34 cellular contexts compared by ENCODE assay signal in genomic region chr6:62903263-62903662, GRCh38.
"Had no signal": no experiment of that assay in that cellular context is flagged by ENCODE, and none has a peak within 500 bp of the region (broad histone marks: within the 10 kb centered on the region; RNA-seq: fewer than 3 reads in every experiment).

No MANE protein-coding gene starts in this region.

- H3K27me3 ChIP-seq: adrenal gland, body of pancreas, brain microvascular endothelial cell, breast epithelium had no signal

- H3K4me1 ChIP-seq: adrenal gland, body of pancreas, breast epithelium had no signal

- H3K4me3 ChIP-seq: adrenal gland, body of pancreas, breast epithelium had no signal

- FAIRE-seq: astrocyte, colon, TTC549 had no signal

- ATAC-seq: activated CD8-positive, alpha-beta T cell treated with anti-CD3 and anti-CD28 coated beads for 36 hours; activated naive CD4-positive, alpha-beta T cell treated with anti-CD3 and anti-CD28 coated beads, Interleukin-2, amount 50 U/mL, for 72 hours; activated T-cell treated with anti-CD3 and anti-CD28 coated beads, Interleukin-2, amount 50 U/mL, for 4 hours; activated T-cell treated with anti-CD3 and anti-CD28 coated beads, Interleukin-2, amount 50 U/mL, for 72 hours; activated T-helper 17 cell treated with anti-CD3 and anti-CD28 coated beads, Interleukin-2, amount 50 U/mL, for 72 hours; body of pancreas had no signal

- H3K36me3 ChIP-seq: adrenal gland, brain microvascular endothelial cell, breast epithelium had no signal

- H3K9me3 ChIP-seq: adrenal gland, breast epithelium had no signal

- DNase-seq: activated B cell treated with CpG ODN at 0.5 μM for 24 hours; activated CD4-positive, alpha-beta memory T cell treated with anti-CD3 and anti-CD28 coated beads for 36 hours; activated CD4-positive, alpha-beta T cell treated with anti-CD3 and anti-CD28 coated beads for 4 hours; activated CD4-positive, alpha-beta T cell treated with anti-CD3 and anti-CD28 coated beads, Interleukin-2, amount 10 ng/mL, durations not matched to agents 24 days and 14 days; activated CD4-positive, alpha-beta T cell treated with anti-CD3 and anti-CD28 coated beads, Interleukin-2, amount 50 U/mL, for 1 hour; activated CD4-positive, alpha-beta T cell treated with anti-CD3 and anti-CD28 coated beads, Interleukin-2, amount 50 U/mL, for 4 hours; activated CD4-positive, CD25-positive, alpha-beta regulatory T cell treated with anti-CD3 and anti-CD28 coated beads, Interleukin-2, amount 50 U/mL, for 72 hours; activated CD8-positive, alpha-beta memory T cell treated with anti-CD3 and anti-CD28 coated beads, Interleukin-2, amount 50 U/mL, for 4 hours; activated CD8-positive, alpha-beta T cell treated with anti-CD3 and anti-CD28 coated beads for 36 hours; activated effector memory CD4-positive, alpha-beta T cell treated with anti-CD3 and anti-CD28 coated beads, Interleukin-2, amount 50 U/mL, for 16 hours; activated gamma-delta T cell treated with Interleukin-2 at 50 U/mL for 16 hours; activated naive CD4-positive, alpha-beta T cell; activated naive CD4-positive, alpha-beta T cell treated with anti-CD3 and anti-CD28 coated beads for 36 hours; activated naive CD4-positive, alpha-beta T cell treated with anti-CD3 and anti-CD28 coated beads, Interleukin-2, amount 50 U/mL, for 16 hours; activated naive CD8-positive, alpha-beta T cell treated with anti-CD3 and anti-CD28 coated beads for 36 hours; activated T-cell treated with anti-CD3 and anti-CD28 coated beads for 4 hours; activated T-cell treated with anti-CD3 and anti-CD28 coated beads, Interleukin-2, amount 50 U/mL, for 1 hour; activated T-cell treated with anti-CD3 and anti-CD28 coated beads, Interleukin-2, amount 50 U/mL, for 4 hours; activated T-cell treated with anti-CD3 and anti-CD28 coated beads, Interleukin-2, amount 50 U/mL, for 72 hours; adrenal gland; amniotic stem cell; aorta; body of pancreas; brain microvascular endothelial cell; central memory CD4-positive, alpha-beta T cell; T-helper 2 cell; T-helper 9 cell had no signal

- H3K27ac ChIP-seq: adrenal gland, body of pancreas, brain microvascular endothelial cell, breast epithelium, VCaP had no signal
